ENCODE assay signal across 33 cellular contexts in genomic region chr18:13804305-13804704, GRCh38. TPM values are rescaled to one million over a fixed set of nuclear protein-coding genes. Genes with fewer than 3 reads are reported as not detected.
A peak's percentile ranks its signal among the peaks of the same experiment; 100 is the strongest.
DNase-seq lines count a peak whose midpoint lies in the region; ATAC-seq and TF ChIP-seq lines count a peak whose summit lies in the region.
"Had no signal": no experiment of that assay in that cellular context is flagged by ENCODE, and none has a peak within 500 bp of the region (broad histone marks: within the 10 kb centered on the region; RNA-seq: fewer than 3 reads in every experiment).

No MANE protein-coding gene starts in this region.

- H3K27ac Mint-ChIP-seq in type B pancreatic cell = no peak overlapping the region
- H3K27ac Mint-ChIP-seq: activated T-cell treated with anti-CD3 and anti-CD28 coated beads, Interleukin-2, amount 50 U/mL, for 72 hours; HFFc6; T-helper 17 cell had no signal

- H3K4me3 Mint-ChIP-seq in type B pancreatic cell = peak overlapping the region; percentile 3
- H3K4me3 Mint-ChIP-seq: activated T-cell treated with anti-CD3 and anti-CD28 coated beads, Interleukin-2, amount 50 U/mL, for 72 hours; HFFc6; neural crest cell; T-helper 17 cell had no signal

- CTCF ChIA-PET in OCI-LY7 (lab: Charles Lee; ENCODE audit: unreplicated experiment) = no interaction called here

- H2AFZ ChIP-seq in OCI-LY7 (ENCODE audit: low read length) = no peak overlapping the region

- no peaks in the 10 kb centered on the region for H3K9me3 ChIP-seq in OCI-LY7 (ENCODE audit: low read length)
- H3K9me3 ChIP-seq: ovary had no signal

- H3K79me2 ChIP-seq in OCI-LY7 (ENCODE audit: insufficient read depth, low read depth, low read length) = no peaks in the 10 kb centered on the region

- H3K9me2 ChIP-seq in OCI-LY7 (ENCODE audit: insufficient read depth, low read length) = no peaks in the 10 kb centered on the region

- no peak overlapping the region for H3K4me3 ChIP-seq in OCI-LY7 (ENCODE audit: low read depth, low read length, poor library complexity, severe bottlenecking)
- H3K4me3 ChIP-seq: cardiac muscle cell, ovary, SK-N-MC had no signal

- H3K27ac ChIP-seq in OCI-LY7 (ENCODE audit: low read depth, low read length, poor library complexity, severe bottlenecking) = no peak overlapping the region
- H3K27ac ChIP-seq: C4-2B, cardiac muscle cell, KMS-11, ovary, SK-N-MC had no signal

- peaks cover 33% of the 10 kb centered on the region for H3K27me3 Mint-ChIP-seq in type B pancreatic cell

- no peaks in the 10 kb centered on the region for H3K4me1 ChIP-seq in OCI-LY7 (ENCODE audit: insufficient read depth, low read length, poor library complexity, severe bottlenecking)

- peak; percentile 56 for ATAC-seq in GM21786 (IDR thresholded peaks at IDR 0.05; ENCODE audit: unreplicated experiment)
- ATAC-seq in GM21515 (IDR thresholded peaks at IDR 0.05; ENCODE audit: unreplicated experiment) = no peak
- ATAC-seq: activated T-cell treated with anti-CD3 and anti-CD28 coated beads, Interleukin-2, amount 50 U/mL, for 72 hours; left ventricle myocardium superior; T-helper 17 cell had no signal

- DNase-seq in NCI-H510A treated with DMSO at 0.1 percent for 48 hours (lab: John Stamatoyannopoulos, UW) (peak; percentile 58), NCI-H510A (lab: John Stamatoyannopoulos, UW) (no peak), OCI-LY7 (ENCODE audit: low spot score) (no peak), type B pancreatic cell (ENCODE audit: extremely low spot score, unreplicated experiment) (no peak), Kasumi-1 (lab: John Stamatoyannopoulos, UW) (no peak), NCI-H2107 (lab: John Stamatoyannopoulos, UW) (no peak)
- DNase-seq: activated CD4-positive, alpha-beta T cell treated with anti-CD3 and anti-CD28 coated beads, Interleukin-2, amount 50 U/mL, for 48 hours; activated CD4-positive, CD25-positive, alpha-beta regulatory T cell treated with anti-CD3 and anti-CD28 coated beads, Interleukin-2, amount 50 U/mL, for 72 hours; activated T-cell treated with anti-CD3 and anti-CD28 coated beads, Interleukin-2, amount 50 U/mL, for 72 hours; COR-L47; DND-41; effector CD4-positive, alpha-beta T cell; GF-D8; HFFc6; kidney; left ventricle myocardium superior; mesendoderm; NCI-H2081; NCI-H446 treated with DMSO at 0.1 percent for 48 hours; ovary; stimulated activated naive CD4-positive, alpha-beta T cell; T-helper 17 cell had no signal

- H3K36me3 Mint-ChIP-seq in type B pancreatic cell = no peaks in the 10 kb centered on the region

- H3K4me2 ChIP-seq in OCI-LY7 (ENCODE audit: low read length) = peak overlapping the region; percentile 44; the same call in 1 of the 2 replicates
- H3K4me2 ChIP-seq: KMS-11 had no signal

- BruUV-seq in OCI-LY7 (replicated peaks; lab: Mats Ljungman, UMichigan) = no TSS peak

- H3K36me3 ChIP-seq in OCI-LY7 (ENCODE audit: insufficient read depth, low read length) = no peaks in the 10 kb centered on the region
- H3K36me3 ChIP-seq: cardiac muscle cell, ovary had no signal

- POLR2A ChIA-PET in OCI-LY7 (lab: Charles Lee) = no interaction called here

- H3K9me3 Mint-ChIP-seq in type B pancreatic cell = peaks cover 4% of the 10 kb centered on the region
- H3K9me3 Mint-ChIP-seq: activated T-cell treated with anti-CD3 and anti-CD28 coated beads, Interleukin-2, amount 50 U/mL, for 72 hours; HFFc6; neural crest cell had no signal

- no peaks in the 10 kb centered on the region for H3K4me1 Mint-ChIP-seq in type B pancreatic cell (ENCODE audit: unreplicated experiment)

- H4K20me1 ChIP-seq in OCI-LY7 (ENCODE audit: insufficient read depth, low read length) = no peaks in the 10 kb centered on the region

- intact Hi-C loops in OCI-LY7 (cut with micrococcal nuclease; ENCODE audit: unreplicated experiment) = no loop called here

- TF ChIP-seq CTCF in OCI-LY7 (conservative IDR thresholded peaks at IDR 0.05; ENCODE audit: low read length) (no peak), type B pancreatic cell (conservative IDR thresholded peaks at IDR 0.05) (no peak)

RNA-seq across cellular contexts. Expression of gene MC5R, which starts 19.6 kb away (rescaled TPM):
- total RNA-seq in OCI-LY7 (2014; rRNA removed; shearing (Covaris generic)) = not detected in 2 replicates
- total RNA-seq in OCI-LY7 (2022) (not detected in 2 replicates), type B pancreatic cell (ENCODE audit: low replicate concordance) (not detected in 2 replicates)
- total RNA-seq: activated T-cell treated with anti-CD3 and anti-CD28 coated beads, Interleukin-2, amount 50 U/mL, for 72 hours; cardiac muscle cell; epithelial cell of proximal tubule; fibroblast of villous mesenchyme; HFFc6; kidney; left ventricle myocardium superior; neural crest cell; ovary; renal cortical epithelial cell; T-helper 17 cell; urinary bladder had no signal
